ENCODE assay signal across 20 cellular contexts in the genomic region with DNA sequence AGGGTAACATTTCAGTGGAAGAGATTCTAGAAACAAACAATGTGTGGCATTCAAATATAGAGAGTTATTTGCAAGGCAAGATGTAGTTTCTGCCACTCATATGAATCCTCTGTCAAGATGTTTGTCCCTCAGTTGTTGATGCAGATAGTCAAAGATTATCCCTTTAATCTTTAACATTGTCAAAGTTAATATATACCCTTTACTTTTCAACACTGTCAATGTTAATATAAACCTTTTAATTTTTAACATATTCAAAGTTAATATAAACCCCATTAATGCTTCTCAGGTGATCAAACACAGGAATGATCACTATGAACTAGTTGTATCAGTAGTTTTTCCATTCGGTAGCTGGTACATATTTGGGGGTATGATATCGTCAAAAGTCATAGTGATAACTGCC. TPM values are rescaled to one million over a fixed set of nuclear protein-coding genes. Genes with fewer than 3 reads are reported as not detected.
DNase-seq lines count a peak whose midpoint lies in the region; ATAC-seq, FAIRE-seq and TF ChIP-seq lines count a peak whose summit lies in the region.
"Had no signal": no experiment of that assay in that cellular context is flagged by ENCODE, and none has a peak within 500 bp of the region (broad histone marks: within the 10 kb centered on the region; RNA-seq: fewer than 3 reads in every experiment).

No MANE protein-coding gene starts in this region.

- H3K27ac ChIP-seq in A549 = no peak overlapping the region
- peak overlapping the region; percentile 43 to 80 for H3K27ac ChIP-seq in kidney (ENCODE audit: low read depth in 2 of 2, low read length in 2 of 2)
- H3K27ac ChIP-seq: BLaER1 had no signal

- intact Hi-C loops in kidney (cut with DNase I) = no loop called here

- no peak overlapping the region for H3K4me3 ChIP-seq in A549
- H3K4me3 ChIP-seq in kidney (ENCODE audit: low read length in 2 of 2) = peak overlapping the region in 1 of 2 donors; percentile 25
- H3K4me3 ChIP-seq: BLaER1 had no signal

- no peak for TF ChIP-seq EP300 in A549 (IDR thresholded peaks at IDR 0.05)

- no peak for ATAC-seq in A549
- peak; percentile 31 for ATAC-seq in GM18907 (IDR thresholded peaks at IDR 0.05; ENCODE audit: unreplicated experiment)
- ATAC-seq in HG02938 (IDR thresholded peaks at IDR 0.05; ENCODE audit: unreplicated experiment) = peak; percentile 23
- ATAC-seq: CD8-positive, alpha-beta T cell had no signal

- CTCF ChIA-PET in A549 (lab: Yijun Ruan, JAX) = interaction anchor here (0.8 kb wide), 1 partner anchor 98 kb away, joined by 3 read pairs; no protein-coding TSS in a partner anchor

- TF ChIP-seq POLR2A in A549 (IDR thresholded peaks at IDR 0.05; ENCODE audit: low read length) = no peak

- H3K4me2 ChIP-seq in A549 = peak overlapping the region; percentile 22; the same call in 1 of the 3 replicates
- H3K4me2 ChIP-seq: BLaER1 had no signal

- H3K9ac ChIP-seq in kidney (ENCODE audit: low read length in 2 of 2) = no peak overlapping the region
- H3K9ac ChIP-seq: BLaER1 had no signal

- peaks cover 51% of the 10 kb centered on the region for H3K4me1 ChIP-seq in A549
- peaks cover 12 to 35% of the 10 kb centered on the region in 2 donors for H3K4me1 ChIP-seq in kidney (ENCODE audit: control insufficient read depth in 1 of 2, insufficient read depth in 1 of 2, low read depth in 1 of 2, low read length in 2 of 2)

- POLR2A ChIA-PET in A549 (lab: Yijun Ruan, JAX) = no interaction called here

- TF ChIP-seq CTCF in A549 (IDR thresholded peaks at IDR 0.05) = no peak
- TF ChIP-seq CTCF in kidney (IDR thresholded peaks at IDR 0.05; ENCODE audit: borderline replicate concordance, extremely low read depth, insufficient read depth) = no peak
- TF ChIP-seq CTCF in GM20000 (IDR thresholded peaks at IDR 0.05; ENCODE audit: extremely low read depth, missing control alignments) = no peak

- no peak for TF ChIP-seq RAD21 in A549 (conservative IDR thresholded peaks at IDR 0.05 in 1 of 2, IDR thresholded peaks at IDR 0.05 in 1 of 2)

- H3K9me3 ChIP-seq in A549 = no peaks in the 10 kb centered on the region
- no peaks in the 10 kb centered on the region for H3K9me3 ChIP-seq in kidney (ENCODE audit: control insufficient read depth in 1 of 2, low read length in 2 of 2)
- H3K9me3 ChIP-seq: BLaER1 had no signal

- 22% methylated on average over 2 of the region's 2 CpGs for WGBS in A549 (ENCODE audit: missing lambda C conversion rate)

- DNase-seq in A549 (ENCODE audit: low read depth in 1 of 2, low spot score in 1 of 2) (no peak), kidney (no peak), GM20000 (ENCODE audit: low spot score) (no peak), GDM1 (lab: John Stamatoyannopoulos, UW) (no peak), NAMALWA (ENCODE audit: low spot score) (no peak), NCI-H2029 treated with DMSO at 0.1 percent for 48 hours (lab: John Stamatoyannopoulos, UW) (no peak)
- DNase-seq: 8988T; CD8-positive, alpha-beta T cell; GF-D8; KBM-7; MV-4-11; NCI-H1436; NCI-H2081; NCI-H510A treated with DMSO at 0.1 percent for 48 hours; T-helper 9 cell had no signal

- no peak for FAIRE-seq in A549 (lab: Jason Lieb, UNC)
- peak; percentile 95 for FAIRE-seq in kidney (lab: Jason Lieb, UNC)
- FAIRE-seq: GM12891, H54 had no signal

- H3K36me3 ChIP-seq in kidney (ENCODE audit: control insufficient read depth in 1 of 2, insufficient read depth in 2 of 2, low read length in 2 of 2) = no peaks in the 10 kb centered on the region
- H3K36me3 ChIP-seq: BLaER1 had no signal

TF ChIP-seq in A549, 52 proteins besides CTCF, POLR2A, EP300 and RAD21:
- no peak for TF ChIP-seq HDAC2 (IDR thresholded peaks at IDR 0.05)
- TF ChIP-seq POLR2AphosphoS2 (conservative IDR thresholded peaks at IDR 0.05; ENCODE audit: low read length) = no peak
- no peak for TF ChIP-seq NFE2L2 (conservative IDR thresholded peaks at IDR 0.05; ENCODE audit: low read length)
- no peak for TF ChIP-seq CBX8 (IDR thresholded peaks at IDR 0.05)
TF ChIP-seq in A549: peak in this region for 0.

RNA-seq across cellular contexts. Expression of a gene that starts 51.9 kb away (rescaled TPM):
- polyA plus RNA-seq in A549 (2011; rRNA removed) (195 and 212 TPM in 2 replicates), A549 (2017; fragmentation: RNase III; extraction: RNeasy Plus Mini Kit Qiagen cat#74134 plus additional on column Dnase treatment) (113 to 118 TPM (median 114 TPM) in 3 replicates), kidney (ENCODE audit: insufficient read depth, low read depth, low replicate concordance) (118 TPM)
- 47.7 and 59.2 TPM in 2 replicates for polyA plus RNA-seq in A549 (2012; cell fraction: cytosol; rRNA removed)
- 36.6 and 46.8 TPM in 2 replicates for polyA plus RNA-seq in A549 (2012; cell fraction: nucleus; rRNA removed)
- polyA minus RNA-seq in A549 (2011; rRNA and poly(A)+ RNA removed) = 234 and 248 TPM in 2 replicates
- total RNA-seq in kidney = 244 TPM

Comparison
In these comparisons a context has a peak if more than half of its experiments do, and no peak if none do; other contexts are left out.
1. ATAC-seq: peak in GM18907 (single experiment) and HG02938 (single experiment); none in A549 (0 of 2).
2. H3K27ac ChIP-seq: peak in kidney (2 of 2); none in A549 (0 of 2).